ENCODE assay signal across 27 cellular contexts in the genomic region with DNA sequence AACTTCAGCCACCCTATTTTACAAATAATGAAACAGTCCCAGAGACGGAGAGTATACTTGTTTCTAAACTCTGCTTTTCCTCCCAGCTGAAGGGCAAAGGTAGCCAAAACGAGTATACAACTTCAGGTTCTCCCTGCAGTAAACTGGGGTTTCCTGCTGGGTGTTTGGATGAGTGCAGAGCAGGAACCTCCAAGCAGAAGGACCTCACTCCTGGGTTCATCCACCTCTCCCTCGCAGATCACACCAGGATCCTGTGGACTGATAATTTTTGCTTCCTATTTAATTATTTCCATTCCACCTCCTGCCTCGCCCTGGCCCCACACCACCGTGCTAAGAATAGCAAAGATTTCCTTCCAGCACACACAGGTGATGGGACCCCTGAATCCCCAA. TPM values are rescaled to one million over a fixed set of nuclear protein-coding genes. Genes with fewer than 3 reads are reported as not detected.
DNase-seq lines count a peak whose midpoint lies in the region; ATAC-seq and TF ChIP-seq lines count a peak whose summit lies in the region.
"Had no signal": no experiment of that assay in that cellular context is flagged by ENCODE, and none has a peak within 500 bp of the region (broad histone marks: within the 10 kb centered on the region; RNA-seq: fewer than 3 reads in every experiment).

No MANE protein-coding gene starts in this region.

- in situ Hi-C loops in GM13976 (cut with MboI; ENCODE audit: low sequenced_read_pairs, unreplicated experiment), result no loop called here

- peaks cover 16% of the 10 kb centered on the region for H3K4me1 Mint-ChIP-seq in activated T-helper 1 cell treated with anti-CD3 and anti-CD28 coated beads, Interleukin-12 subunit alpha, Interleukin-12 subunit beta, Interleukin-2, Interleukin-4 antibody, amounts not matched to agents 30 ng/mL and 10 ng/mL and 1 ng/mL, durations not matched to agents 14 hours and 24 hours and 36 hours (ENCODE audit: low read depth)
- H3K4me1 Mint-ChIP-seq in nephron, result peaks cover 58% of the 10 kb centered on the region
- H3K4me1 Mint-ChIP-seq in activated T-cell treated with anti-CD3 and anti-CD28 coated beads, Interleukin-2, amount 50 U/mL, for 4 hours (ENCODE audit: low read depth), result peaks cover 34% of the 10 kb centered on the region

- DNase-seq in 8988T (peak; percentile 14), GM13976 (ENCODE audit: low spot score) (peak; percentile 23), NCI-H2227 (lab: John Stamatoyannopoulos, UW; ENCODE audit: unreplicated experiment) (no peak)
- no peak for DNase-seq in activated T-helper 1 cell treated with anti-CD3 and anti-CD28 coated beads, Interleukin-12 subunit alpha, Interleukin-12 subunit beta, Interleukin-2, Interleukin-4 antibody, amounts not matched to agents 30 ng/mL and 10 ng/mL and 1 ng/mL, durations not matched to agents 14 hours and 24 hours and 36 hours (ENCODE audit: low spot score)
- DNase-seq in activated T-cell treated with anti-CD3 and anti-CD28 coated beads, Interleukin-2, amount 50 U/mL, for 4 hours, result no peak
- DNase-seq: activated CD4-positive, alpha-beta T cell treated with anti-CD3 and anti-CD28 coated beads for 4 hours; activated T-cell treated with anti-CD3 and anti-CD28 coated beads, Interleukin-2, amount 50 U/mL, for 72 hours; aorta; C1 segment of cervical spinal cord; central memory CD4-positive, alpha-beta T cell; HFFc6; KBM-7; left cardiac atrium; mammary epithelial cell; MM.1S; NCI-H1417 treated with DMSO at 0.1 percent for 48 hours; NCI-H2107; NK-92 treated with Interleukin-12 subunit alpha and Interleukin-12 subunit beta, amount 100 ng/mL, for 24 hours; Peyer's patch; SIG-M5; T-cell had no signal

- no peak for ATAC-seq in activated T-cell treated with anti-CD3 and anti-CD28 coated beads, Interleukin-2, amount 50 U/mL, for 4 hours
- ATAC-seq in GM21447 (IDR thresholded peaks at IDR 0.05; ENCODE audit: unreplicated experiment), result no peak
- ATAC-seq: activated T-cell treated with anti-CD3 and anti-CD28 coated beads, Interleukin-2, amount 50 U/mL, for 72 hours; gastroesophageal sphincter; left cardiac atrium; T-cell had no signal

- no peak for TF ChIP-seq CTCF in GM13976 (IDR thresholded peaks at IDR 0.05; ENCODE audit: borderline replicate concordance, control extremely low read depth, extremely low read depth, insufficient read depth, missing control alignments)
- no peak for TF ChIP-seq CTCF in nephron (IDR thresholded peaks at IDR 0.05; ENCODE audit: unreplicated experiment in 3 of 3)

- intact Hi-C loops in activated T-helper 1 cell treated with anti-CD3 and anti-CD28 coated beads, Interleukin-12 subunit alpha, Interleukin-12 subunit beta, Interleukin-2, Interleukin-4 antibody, amounts not matched to agents 30 ng/mL and 10 ng/mL and 1 ng/mL, durations not matched to agents 14 hours and 24 hours and 36 hours (cut with micrococcal nuclease), result no loop called here

- peaks cover 6% of the 10 kb centered on the region for H3K9me3 Mint-ChIP-seq in activated T-helper 1 cell treated with anti-CD3 and anti-CD28 coated beads, Interleukin-12 subunit alpha, Interleukin-12 subunit beta, Interleukin-2, Interleukin-4 antibody, amounts not matched to agents 30 ng/mL and 10 ng/mL and 1 ng/mL, durations not matched to agents 14 hours and 24 hours and 36 hours
- no peaks in the 10 kb centered on the region for H3K9me3 Mint-ChIP-seq in nephron
- H3K9me3 Mint-ChIP-seq in activated T-cell treated with anti-CD3 and anti-CD28 coated beads, Interleukin-2, amount 50 U/mL, for 4 hours, result no peaks in the 10 kb centered on the region
- H3K9me3 Mint-ChIP-seq: activated naive CD4-positive, alpha-beta T cell treated with anti-CD3 and anti-CD28 coated beads, Interleukin-2, amount 50 U/mL, for 24 hours; activated T-cell treated with anti-CD3 and anti-CD28 coated beads, Interleukin-2, amount 50 U/mL, for 72 hours; dendritic cell treated with granulocyte-macrophage colony-stimulating factor and Interleukin-4, amounts not matched to agents 40 ng/mL and 50 ng/mL, for 4 days; T-cell had no signal

- peaks cover under 1% of the 10 kb centered on the region for H3K36me3 Mint-ChIP-seq in activated T-helper 1 cell treated with anti-CD3 and anti-CD28 coated beads, Interleukin-12 subunit alpha, Interleukin-12 subunit beta, Interleukin-2, Interleukin-4 antibody, amounts not matched to agents 30 ng/mL and 10 ng/mL and 1 ng/mL, durations not matched to agents 14 hours and 24 hours and 36 hours (ENCODE audit: low read depth)
- H3K36me3 Mint-ChIP-seq in nephron (ENCODE audit: low read depth), result no peaks in the 10 kb centered on the region
- H3K36me3 Mint-ChIP-seq in activated T-cell treated with anti-CD3 and anti-CD28 coated beads, Interleukin-2, amount 50 U/mL, for 4 hours (ENCODE audit: insufficient read depth), result no peaks in the 10 kb centered on the region
- H3K36me3 Mint-ChIP-seq: activated naive CD4-positive, alpha-beta T cell treated with anti-CD3 and anti-CD28 coated beads, Interleukin-2, amount 50 U/mL, for 24 hours; T-cell had no signal

- H3K4me3 Mint-ChIP-seq in activated T-helper 1 cell treated with anti-CD3 and anti-CD28 coated beads, Interleukin-12 subunit alpha, Interleukin-12 subunit beta, Interleukin-2, Interleukin-4 antibody, amounts not matched to agents 30 ng/mL and 10 ng/mL and 1 ng/mL, durations not matched to agents 14 hours and 24 hours and 36 hours, result peak overlapping the region; percentile 4
- H3K4me3 Mint-ChIP-seq in nephron, result peak overlapping the region; percentile 44 to 77 (median 73)
- H3K4me3 Mint-ChIP-seq in activated T-cell treated with anti-CD3 and anti-CD28 coated beads, Interleukin-2, amount 50 U/mL, for 4 hours, result no peak overlapping the region
- H3K4me3 Mint-ChIP-seq: dendritic cell treated with granulocyte-macrophage colony-stimulating factor and Interleukin-4, amounts not matched to agents 40 ng/mL and 50 ng/mL, for 4 days; HFFc6 had no signal

- H3K27me3 Mint-ChIP-seq in activated T-helper 1 cell treated with anti-CD3 and anti-CD28 coated beads, Interleukin-12 subunit alpha, Interleukin-12 subunit beta, Interleukin-2, Interleukin-4 antibody, amounts not matched to agents 30 ng/mL and 10 ng/mL and 1 ng/mL, durations not matched to agents 14 hours and 24 hours and 36 hours (ENCODE audit: insufficient read depth), result peaks cover 74% of the 10 kb centered on the region
- peaks cover 98% of the 10 kb centered on the region for H3K27me3 Mint-ChIP-seq in nephron (ENCODE audit: low read depth)
- H3K27me3 Mint-ChIP-seq in activated T-cell treated with anti-CD3 and anti-CD28 coated beads, Interleukin-2, amount 50 U/mL, for 4 hours (ENCODE audit: low read depth), result peaks cover 87% of the 10 kb centered on the region

- H3K27ac Mint-ChIP-seq in activated T-helper 1 cell treated with anti-CD3 and anti-CD28 coated beads, Interleukin-12 subunit alpha, Interleukin-12 subunit beta, Interleukin-2, Interleukin-4 antibody, amounts not matched to agents 30 ng/mL and 10 ng/mL and 1 ng/mL, durations not matched to agents 14 hours and 24 hours and 36 hours, result peak overlapping the region; percentile 84
- no peak overlapping the region for H3K27ac Mint-ChIP-seq in nephron
- H3K27ac Mint-ChIP-seq: dendritic cell treated with granulocyte-macrophage colony-stimulating factor and Interleukin-4, amounts not matched to agents 40 ng/mL and 50 ng/mL, for 4 days; HFFc6 had no signal

RNA-seq across cellular contexts. Expression of a gene that starts 2.0 kb away (rescaled TPM):
- not detected in 2 replicates for total RNA-seq in activated T-helper 1 cell treated with anti-CD3 and anti-CD28 coated beads, Interleukin-12 subunit alpha, Interleukin-12 subunit beta, Interleukin-2, Interleukin-4 antibody, amounts not matched to agents 30 ng/mL and 10 ng/mL and 1 ng/mL, durations not matched to agents 14 hours and 24 hours and 36 hours
- total RNA-seq in activated T-cell treated with anti-CD3 and anti-CD28 coated beads, Interleukin-2, amount 50 U/mL, for 4 hours, result not detected
- total RNA-seq: activated T-cell treated with anti-CD3 and anti-CD28 coated beads, Interleukin-2, amount 50 U/mL, for 72 hours; aorta; gastroesophageal sphincter; HFFc6; left cardiac atrium; mammary epithelial cell; Peyer's patch; T-cell; urinary bladder had no signal

Comparison
In these comparisons a context has a peak if more than half of its experiments do, and no peak if none do; other contexts are left out.
1. DNase-seq: peak in 8988T (single experiment) and GM13976 (single experiment); none in activated T-helper 1 cell treated with anti-CD3 and anti-CD28 coated beads, Interleukin-12 subunit alpha, Interleukin-12 subunit beta, Interleukin-2, Interleukin-4 antibody, amounts not matched to agents 30 ng/mL and 10 ng/mL and 1 ng/mL, durations not matched to agents 14 hours and 24 hours and 36 hours (single experiment), activated T-cell treated with anti-CD3 and anti-CD28 coated beads, Interleukin-2, amount 50 U/mL, for 4 hours (single experiment) and NCI-H2227 (single experiment).